1 cellular context compared by ENCODE assay signal in genomic region chr14:92039720-92040430, GRCh38.
TF ChIP-seq lines count a peak whose summit lies in the region.

TRIP11 (minus strand) TSS chr14:92040059; CDS start chr14:92039685, 374 bp downstream.

TF ChIP-seq in K562, 482 proteins besides CTCF, POLR2A, EP300 and RAD21 (continued from another document and continues in another):
- TF ChIP-seq ZNF318 (IDR thresholded peaks at IDR 0.05; ENCODE audit: borderline replicate concordance in 1 of 2, low read depth in 1 of 2) (no peak), NR2C2 (CRISPR knock-in tag; IDR thresholded peaks at IDR 0.05) (peak; percentile 63; the same call in 1 of the 2 replicates), NR2C2 (tag; IDR thresholded peaks at IDR 0.05) (peak; percentile 76; the same call in 1 of the 2 replicates), ZNF780A (CRISPR knock-in tag; IDR thresholded peaks at IDR 0.05) (no peak), SAP30 (IDR thresholded peaks at IDR 0.05; ENCODE audit: borderline replicate concordance, insufficient read depth, low read depth, low read length, poor library complexity, severe bottlenecking) (peak; percentile 54), BRCA1 (IDR thresholded peaks at IDR 0.05) (no peak), BRCA1 (CRISPR knock-in tag; IDR thresholded peaks at IDR 0.05) (no peak), TCF7 (IDR thresholded peaks at IDR 0.05; ENCODE audit: borderline replicate concordance) (no peak), STAT6 (CRISPR knock-in tag; IDR thresholded peaks at IDR 0.05) (no peak), ZBED1 (IDR thresholded peaks at IDR 0.05) (no peak), PTBP1 (IDR thresholded peaks at IDR 0.05; ENCODE audit: low read depth, low read length) (no peak), ZNF785 (CRISPR knock-in tag; IDR thresholded peaks at IDR 0.05) (no peak), MAZ (CRISPR knock-in tag; conservative IDR thresholded peaks at IDR 0.05 in 1 of 2, IDR thresholded peaks at IDR 0.05 in 1 of 2) (peak in 1 of 2 experiments; percentile 50; a peak in 2 of 4 replicates), NFE2 (IDR thresholded peaks at IDR 0.05; ENCODE audit: low read depth) (no peak), ESRRA (IDR thresholded peaks at IDR 0.05; ENCODE audit: borderline replicate concordance, low read depth) (peak; percentile 95), ZNF511 (CRISPR knock-in tag; IDR thresholded peaks at IDR 0.05) (peak; percentile 47; the same call in 1 of the 2 replicates), SMARCA5 (IDR thresholded peaks at IDR 0.05) (no peak), PPARD (CRISPR knock-in tag; IDR thresholded peaks at IDR 0.05) (no peak), ZNF764 (CRISPR knock-in tag; IDR thresholded peaks at IDR 0.05; ENCODE audit: low read depth) (no peak), PKNOX1 (IDR thresholded peaks at IDR 0.05) (no peak), NFYB (IDR thresholded peaks at IDR 0.05; ENCODE audit: extremely low read depth, insufficient read length) (no peak), GTF2F1 (IDR thresholded peaks at IDR 0.05; ENCODE audit: low read depth, low read length) (0 out of 2 replicates have a peak, but pooled peaks have one; percentile 50), IRF9 (tag; IDR thresholded peaks at IDR 0.05) (no peak), BMI1 (IDR thresholded peaks at IDR 0.05; ENCODE audit: low read length) (no peak), OTX1 (CRISPR knock-in tag; IDR thresholded peaks at IDR 0.05) (no peak), CEBPG (CRISPR knock-in tag; IDR thresholded peaks at IDR 0.05) (no peak), CEBPG (tag; conservative IDR thresholded peaks at IDR 0.05 in 1 of 2, IDR thresholded peaks at IDR 0.05 in 1 of 2) (no peak), GTF2E2 (tag; IDR thresholded peaks at IDR 0.05) (peak; percentile 94), TAF7 (tag; IDR thresholded peaks at IDR 0.05) (peak; percentile 88), HINFP (tag; conservative IDR thresholded peaks at IDR 0.05; ENCODE audit: low read depth) (no peak), ARID4B (CRISPR knock-in tag; IDR thresholded peaks at IDR 0.05) (peak; percentile 73), ZNF165 (CRISPR knock-in tag; IDR thresholded peaks at IDR 0.05; ENCODE audit: borderline replicate concordance) (no peak), ZNF232 (CRISPR knock-in tag; IDR thresholded peaks at IDR 0.05) (no peak), SMAD1 (IDR thresholded peaks at IDR 0.05; ENCODE audit: low read depth, low read length, partially characterized antibody) (peak; percentile 58), ZFP30 (CRISPR knock-in tag; IDR thresholded peaks at IDR 0.05; ENCODE audit: borderline replicate concordance) (no peak), TAF9B (IDR thresholded peaks at IDR 0.05; ENCODE audit: partially characterized antibody) (peak; percentile 92), MBD2 (IDR thresholded peaks at IDR 0.05; ENCODE audit: borderline replicate concordance, low read depth) (no peak), SIRT6 (IDR thresholded peaks at IDR 0.05; ENCODE audit: low read depth, low read length) (no peak), NCOA6 (IDR thresholded peaks at IDR 0.05) (no peak), SMAD4 (CRISPR knock-in tag; conservative IDR thresholded peaks at IDR 0.05) (no peak), ZC3H4 (CRISPR knock-in tag; IDR thresholded peaks at IDR 0.05; ENCODE audit: borderline replicate concordance) (no peak), EHMT2 (IDR thresholded peaks at IDR 0.05) (no peak), TAL1 (IDR thresholded peaks at IDR 0.05) (no peak), NONO (IDR thresholded peaks at IDR 0.05; ENCODE audit: low read depth in 2 of 2, low read length in 1 of 2) (peak in 1 of 2 experiments; percentile 19; a peak in 1 of 4 replicates), ZNF408 (CRISPR knock-in tag; IDR thresholded peaks at IDR 0.05; ENCODE audit: low read depth) (no peak), SMARCA4 (IDR thresholded peaks at IDR 0.05) (no peak)
